ENCODE assay signal across 9 cellular contexts in genomic region chr11:65606876-65607613, GRCh38. TPM values are rescaled to one million over a fixed set of nuclear protein-coding genes. Genes with fewer than 3 reads are reported as not detected.
DNase-seq lines count a peak whose midpoint lies in the region; ATAC-seq, FAIRE-seq and TF ChIP-seq lines count a peak whose summit lies in the region.
"Had no signal": no experiment of that assay in that cellular context is flagged by ENCODE, and none has a peak within 500 bp of the region (broad histone marks: within the 10 kb centered on the region; RNA-seq: fewer than 3 reads in every experiment).

No MANE protein-coding gene starts in this region.

- DNase-seq in EL (peak; percentile 90), SJCRH30 (peak; percentile 86 to 87), esophagus squamous epithelium (lab: John Stamatoyannopoulos, UW) (peak; percentile 37), type B pancreatic cell (ENCODE audit: extremely low spot score, unreplicated experiment) (peak; percentile 93), RCC 7860 (ENCODE audit: low spot score) (no peak)
- DNase-seq: naive B cell had no signal

- no peak overlapping the region for H3K27ac Mint-ChIP-seq in type B pancreatic cell

- H3K9me3 Mint-ChIP-seq in type B pancreatic cell = no peaks in the 10 kb centered on the region
- H3K9me3 Mint-ChIP-seq: naive B cell had no signal

- H3K36me3 Mint-ChIP-seq in type B pancreatic cell = peaks cover 9% of the 10 kb centered on the region

- H3K27me3 Mint-ChIP-seq in type B pancreatic cell = no peaks in the 10 kb centered on the region
- H3K27me3 Mint-ChIP-seq: naive B cell had no signal

- peak overlapping the region; percentile 38 for H3K4me3 ChIP-seq in SJCRH30
- H3K4me3 ChIP-seq in esophagus squamous epithelium = peak overlapping the region in 3 of 4 donors; percentile 32 to 57 (median 38)
- peak overlapping the region; percentile 14 for H3K4me3 ChIP-seq in mesodermal cell (ENCODE audit: extremely low read depth, insufficient read depth, low read length, poor library complexity, severe bottlenecking)

- TF ChIP-seq POLR2A in esophagus squamous epithelium (IDR thresholded peaks at IDR 0.05) = no peak

- no peaks in the 10 kb centered on the region for H3K27me3 ChIP-seq in SJCRH30
- no peaks in the 10 kb centered on the region for H3K27me3 ChIP-seq in esophagus squamous epithelium

- WGBS in esophagus squamous epithelium, 2 donors = 40 to 59% methylated on average over 2 to 31 of the region's 67 CpGs
- WGBS in mesodermal cell (ENCODE audit: insufficient coverage in 2 of 2), 2 experiments = 6 to 12% methylated on average over 38 to 64 of the region's 67 CpGs

- peaks cover 18% of the 10 kb centered on the region for H3K4me1 Mint-ChIP-seq in type B pancreatic cell (ENCODE audit: unreplicated experiment)

- H3K4me1 ChIP-seq in SJCRH30 (no peaks in the 10 kb centered on the region), esophagus squamous epithelium (peaks cover 34 to 61% (median 36%) of the 10 kb centered on the region in 3 donors), mesodermal cell (ENCODE audit: control insufficient read depth, insufficient read depth, low read length, poor library complexity, severe bottlenecking) (peaks cover 29% of the 10 kb centered on the region)

- ATAC-seq in GM19467 (IDR thresholded peaks at IDR 0.05; ENCODE audit: unreplicated experiment) (no peak), GM19035 (IDR thresholded peaks at IDR 0.05; ENCODE audit: unreplicated experiment) (no peak)

- no peak overlapping the region for H3K27ac ChIP-seq in SJCRH30
- peak overlapping the region; percentile 56 to 90 (median 87) for H3K27ac ChIP-seq in esophagus squamous epithelium
- H3K27ac ChIP-seq in mesodermal cell (ENCODE audit: low read depth, low read length, severe bottlenecking) = peak overlapping the region; percentile 49

- TF ChIP-seq CTCF in esophagus squamous epithelium (IDR thresholded peaks at IDR 0.05) (peak in 1 of 6 experiments; percentile 13), type B pancreatic cell (conservative IDR thresholded peaks at IDR 0.05) (no peak)

- peaks cover 23% of the 10 kb centered on the region for H3K36me3 ChIP-seq in SJCRH30
- peaks cover 13 to 96% (median 18%) of the 10 kb centered on the region in 3 donors for H3K36me3 ChIP-seq in esophagus squamous epithelium
- H3K36me3 ChIP-seq in mesodermal cell (ENCODE audit: control insufficient read depth, insufficient read depth, low read length) = peaks cover 82% of the 10 kb centered on the region

- H3K9me3 ChIP-seq in SJCRH30 (replicated peaks) = no peaks in the 10 kb centered on the region
- no peaks in the 10 kb centered on the region for H3K9me3 ChIP-seq in esophagus squamous epithelium
- no peaks in the 10 kb centered on the region for H3K9me3 ChIP-seq in mesodermal cell (ENCODE audit: control insufficient read depth, low read length)

- FAIRE-seq in RCC 7860 (lab: Jason Lieb, UNC) = no peak

- H3K4me3 Mint-ChIP-seq in type B pancreatic cell = peak overlapping the region; percentile 76

- intact Hi-C loops in esophagus squamous epithelium (cut with DNase I) = no loop called here

RNA-seq across cellular contexts. Expression of gene MAP3K11, which starts 7.0 kb away (rescaled TPM):
- total RNA-seq in SJCRH30 (2014; rRNA removed; shearing (Covaris generic)) = 20.5 and 24.3 TPM in 2 replicates
- total RNA-seq in esophagus squamous epithelium (10 to 100 TPM; 27.5 to 33.0 (median 30.4) TPM), type B pancreatic cell (ENCODE audit: low replicate concordance) (56.7 and 61.9 TPM in 2 replicates)
- polyA plus RNA-seq in mesodermal cell (2013, experiment 1 of 2) = 76.0 TPM
- 51.9 TPM for polyA plus RNA-seq in mesodermal cell (2013, experiment 2 of 2)

RNA-seq across cellular contexts. Expression of gene PCNX3, which starts 8.5 kb away (rescaled TPM):
- total RNA-seq in SJCRH30 (2014; rRNA removed; shearing (Covaris generic)) = 24.3 and 27.1 TPM in 2 replicates
- total RNA-seq in esophagus squamous epithelium = 10 to 100 TPM; 24.0 to 40.0 (median 30.9) TPM
- polyA plus RNA-seq in mesodermal cell (2013, experiment 1 of 2) = 25.5 TPM
- polyA plus RNA-seq in mesodermal cell (2013, experiment 2 of 2) = 21.0 TPM
- 44.9 and 49.2 TPM in 2 replicates for total RNA-seq in type B pancreatic cell (ENCODE audit: low replicate concordance)

RNA-seq across cellular contexts. Expression of gene KCNK7, which starts 11.4 kb away (rescaled TPM):
- 0.28 TPM in 1 of 2 replicates, not detected in the other for total RNA-seq in SJCRH30 (2014; rRNA removed; shearing (Covaris generic))
- 10 to 100 TPM in 3 of 4 donors, 1 to 10 TPM in 1; 5.5 to 22.5 (median 15.2) TPM for total RNA-seq in esophagus squamous epithelium
- not detected for polyA plus RNA-seq in mesodermal cell (2013, experiment 1 of 2)
- polyA plus RNA-seq in mesodermal cell (2013, experiment 2 of 2) = not detected
- total RNA-seq in type B pancreatic cell (ENCODE audit: low replicate concordance) = 0.36 and 1.1 TPM in 2 replicates

RNA-seq across cellular contexts. Expression of gene SIPA1, which starts 30.9 kb away (rescaled TPM):
- total RNA-seq in SJCRH30 (2014; rRNA removed; shearing (Covaris generic)) = 2.8 and 2.9 TPM in 2 replicates
- 10 to 100 TPM in 3 of 4 donors, 1 to 10 TPM in 1; 7.8 to 29.2 (median 27.5) TPM for total RNA-seq in esophagus squamous epithelium
- 57.2 TPM for polyA plus RNA-seq in mesodermal cell (2013, experiment 1 of 2)
- 46.6 TPM for polyA plus RNA-seq in mesodermal cell (2013, experiment 2 of 2)
- total RNA-seq in type B pancreatic cell (ENCODE audit: low replicate concordance) = 26.5 and 26.8 TPM in 2 replicates

RNA-seq across cellular contexts. Expression of gene EHBP1L1, which starts 31.2 kb away (rescaled TPM):
- total RNA-seq in SJCRH30 (2014; rRNA removed; shearing (Covaris generic)) = 16.8 and 18.5 TPM in 2 replicates
- 100 to 1,000 TPM in 1 of 4 donors, 10 to 100 TPM in 3; 46.5 to 101 (median 87.4) TPM for total RNA-seq in esophagus squamous epithelium
- polyA plus RNA-seq in mesodermal cell (2013, experiment 1 of 2) = 18.8 TPM
- 18.2 TPM for polyA plus RNA-seq in mesodermal cell (2013, experiment 2 of 2)
- 10.9 and 14.7 TPM in 2 replicates for total RNA-seq in type B pancreatic cell (ENCODE audit: low replicate concordance)
